Comparison of ENCODE assay signal across 8 cellular contexts in the genomic region with DNA sequence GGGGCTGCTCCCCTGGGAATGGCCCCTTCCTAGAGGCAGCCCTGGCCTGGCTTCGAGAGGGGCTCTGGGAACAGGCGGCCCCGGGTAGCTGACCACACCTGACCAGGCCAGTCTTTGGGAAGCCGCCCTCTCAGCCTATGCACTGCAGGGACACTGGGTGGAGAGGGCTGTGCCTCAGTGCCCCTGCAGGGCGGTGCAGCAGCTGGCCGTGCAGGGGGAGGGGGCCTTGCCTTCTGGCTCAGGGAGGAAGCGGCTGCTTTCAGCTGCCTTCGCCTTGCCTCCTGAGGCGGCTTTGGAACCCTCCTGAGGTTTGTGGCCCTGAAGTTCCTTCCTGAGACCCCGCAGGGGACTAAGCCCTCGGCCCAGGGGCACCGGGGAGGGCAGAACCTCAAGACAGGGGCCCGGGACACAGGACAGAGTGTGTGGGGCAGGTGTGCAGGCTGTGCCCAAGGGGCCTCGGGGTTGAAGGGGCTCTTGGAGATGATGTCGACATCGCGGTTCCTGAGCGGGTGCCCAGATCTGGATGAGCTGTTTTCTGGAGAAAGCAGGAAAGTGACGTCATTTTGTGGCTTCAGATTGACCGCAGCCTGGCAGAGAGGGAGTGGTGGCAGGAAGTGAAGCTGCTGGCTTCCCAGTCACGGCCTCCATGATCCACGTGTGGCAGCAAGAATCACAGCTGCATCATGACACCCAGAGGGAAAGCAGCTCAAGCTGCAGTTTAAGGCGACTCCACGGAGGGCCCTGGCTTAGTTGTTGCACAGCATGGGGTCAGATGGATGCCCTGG. TPM values are rescaled to one million over a fixed set of nuclear protein-coding genes. Genes with fewer than 3 reads are reported as not detected.
DNase-seq lines count a peak whose midpoint lies in the region; FAIRE-seq and TF ChIP-seq lines count a peak whose summit lies in the region.

No MANE protein-coding gene starts in this region.

- peak; percentile 95 for FAIRE-seq in RCC 7860 (lab: Jason Lieb, UNC)

- peak overlapping the region; percentile 35 for H3K27ac ChIP-seq in urinary bladder (ENCODE audit: low read depth)

- peak; percentile 99 for DNase-seq in EH (ENCODE audit: low read depth)
- peak; percentile 97 for DNase-seq in RCC 7860 (ENCODE audit: low spot score)
- peak; percentile 72 for DNase-seq in activated T-helper 1 cell treated with Interleukin-2 at 50 U/mL for 16 hours (ENCODE audit: low read depth)
- peak; percentile 99 for DNase-seq in fibroblast of villous mesenchyme (ENCODE audit: low read depth)
- DNase-seq in putamen (ENCODE audit: low spot score), result peak; percentile 34
- DNase-seq in NCI-H2081 (lab: John Stamatoyannopoulos, UW), result no peak
- no peak for DNase-seq in NCI-H1436 (lab: John Stamatoyannopoulos, UW)

- H3K4me1 ChIP-seq in urinary bladder (ENCODE audit: insufficient read depth), result no peaks in the 10 kb centered on the region

- H3K36me3 ChIP-seq in urinary bladder (ENCODE audit: insufficient read depth), result no peaks in the 10 kb centered on the region

- no peak for TF ChIP-seq CTCF in fibroblast of villous mesenchyme (IDR thresholded peaks at IDR 0.05; ENCODE audit: insufficient read depth, low read depth, low read length)

- WGBS in urinary bladder, result 55% methylated on average over 24 of the region's 24 CpGs

- H3K4me3 ChIP-seq in fibroblast of villous mesenchyme (ENCODE audit: low read depth, low read length) (no peak overlapping the region), urinary bladder (ENCODE audit: low read depth, low read length) (no peak overlapping the region)

RNA-seq across cellular contexts. Expression of a gene that starts 17.7 kb away (rescaled TPM):
- 2.3 and 7.8 TPM in 2 replicates for total RNA-seq in fibroblast of villous mesenchyme
- 3.0 TPM for total RNA-seq in urinary bladder
- 5.7 TPM for polyA plus RNA-seq in urinary bladder

RNA-seq across cellular contexts. Expression of a gene that starts 21.4 kb away (rescaled TPM):
- not detected in 2 replicates for total RNA-seq in fibroblast of villous mesenchyme
- not detected for total RNA-seq in urinary bladder
- polyA plus RNA-seq in urinary bladder, result 1.3 TPM

RNA-seq across cellular contexts. Expression of a gene that starts 29.0 kb away (rescaled TPM):
- total RNA-seq in fibroblast of villous mesenchyme (not detected in 2 replicates), urinary bladder (not detected)
- not detected for polyA plus RNA-seq in urinary bladder

RNA-seq across cellular contexts. Expression of a gene that starts 49.7 kb away (rescaled TPM):
- 56.7 and 66.9 TPM in 2 replicates for total RNA-seq in fibroblast of villous mesenchyme
- total RNA-seq in urinary bladder, result 27.8 TPM
- polyA plus RNA-seq in urinary bladder, result 35.6 TPM

RNA-seq across cellular contexts. Expression of a gene that starts 49.7 kb away (rescaled TPM):
- 21.2 and 27.1 TPM in 2 replicates for total RNA-seq in fibroblast of villous mesenchyme
- total RNA-seq in urinary bladder, result 24.1 TPM
- 41.5 TPM for polyA plus RNA-seq in urinary bladder

Comparison
In these comparisons a context has a peak if more than half of its experiments do, and no peak if none do; other contexts are left out.
1. DNase-seq: peak in EH (single experiment), RCC 7860 (single experiment), activated T-helper 1 cell treated with Interleukin-2 at 50 U/mL for 16 hours (single experiment), fibroblast of villous mesenchyme (single experiment) and putamen (single experiment); none in NCI-H2081 (0 of 2) and NCI-H1436 (single experiment).